9 cellular contexts compared by ENCODE assay signal in the genomic region with DNA sequence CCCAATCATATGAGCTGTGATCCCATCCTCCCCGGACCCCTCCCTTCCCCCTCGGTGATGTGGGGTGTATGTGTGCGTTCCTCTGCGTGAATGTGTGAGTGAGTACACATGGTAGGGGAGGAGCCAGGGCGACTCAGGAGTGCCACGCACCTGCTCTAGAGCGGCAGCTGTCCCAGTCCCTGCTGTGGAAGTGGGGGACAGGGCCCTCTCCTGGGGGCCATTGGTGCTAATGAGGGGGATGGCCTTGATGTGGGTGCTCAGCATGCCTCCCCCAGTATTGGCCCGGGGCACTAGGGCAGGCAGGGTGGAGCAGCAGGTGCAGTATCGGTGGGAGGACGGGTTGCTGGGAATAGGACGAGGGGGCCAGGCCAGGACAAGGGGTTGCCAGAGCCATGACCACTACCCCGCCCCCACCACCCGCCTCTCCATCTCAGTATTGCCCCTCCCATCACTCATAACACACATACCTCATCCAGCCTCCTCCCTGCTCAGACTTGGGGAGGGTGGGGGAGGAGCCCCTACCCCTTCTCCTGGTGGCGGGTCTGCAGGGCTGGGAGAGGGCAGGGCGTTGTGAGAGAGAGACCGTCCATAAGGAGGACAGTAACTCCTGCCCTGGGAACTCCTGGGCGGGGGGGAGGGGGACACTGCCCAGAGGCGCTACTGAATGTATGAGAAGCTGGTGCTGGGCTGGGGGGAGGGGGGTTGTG. TPM values are rescaled to one million over a fixed set of nuclear protein-coding genes. Genes with fewer than 3 reads are reported as not detected.
A peak's percentile ranks its signal among the peaks of the same experiment; 100 is the strongest.
DNase-seq lines count a peak whose midpoint lies in the region; ATAC-seq, FAIRE-seq and TF ChIP-seq lines count a peak whose summit lies in the region.
"Had no signal": no experiment of that assay in that cellular context is flagged by ENCODE, and none has a peak within 500 bp of the region (broad histone marks: within the 10 kb centered on the region; RNA-seq: fewer than 3 reads in every experiment).

No MANE protein-coding gene starts in this region.

- H3K27me3 ChIP-seq in left ventricle myocardium inferior (ENCODE audit: low read depth), result no peaks in the 10 kb centered on the region
- H3K27me3 ChIP-seq in small intestine (ENCODE audit: control insufficient read depth in 2 of 2, insufficient read depth in 2 of 2, low read length in 2 of 2), result no peaks in the 10 kb centered on the region

- FAIRE-seq in small intestine (lab: Jason Lieb, UNC), result no peak
- FAIRE-seq: H54 had no signal

- H3K27ac ChIP-seq in left ventricle myocardium inferior (replicated peaks), result peak overlapping the region; percentile 100
- H3K27ac ChIP-seq in small intestine (ENCODE audit: low read depth in 1 of 2, low read length in 1 of 2), result peak overlapping the region in 1 of 2 donors; percentile 18

- 44 to 58% (median 53%) methylated on average over 16 to 18 of the region's 18 CpGs for WGBS in small intestine, 3 donors

- intact Hi-C loops in left ventricle myocardium inferior (cut with micrococcal nuclease), result no loop called here
- intact Hi-C loops in sciatic nerve (cut with DNase I), result no loop called here

- H3K4me3 ChIP-seq in left ventricle myocardium inferior, result no peak overlapping the region
- H3K4me3 ChIP-seq in small intestine (ENCODE audit: low read depth in 1 of 2, low read length in 2 of 2), result no peak overlapping the region

- H3K4me1 ChIP-seq in left ventricle myocardium inferior (peaks cover 80% of the 10 kb centered on the region), small intestine (ENCODE audit: control insufficient read depth in 2 of 2, insufficient read depth in 1 of 2, low read depth in 1 of 2, low read length in 1 of 2) (peaks cover 2% of the 10 kb centered on the region in 2 donors)

- peak; percentile 67 for DNase-seq in DMS 273 treated with DMSO at 0.1 percent for 48 hours (lab: John Stamatoyannopoulos, UW)
- DNase-seq in NCI-H510A treated with DMSO at 0.1 percent for 48 hours (lab: John Stamatoyannopoulos, UW), result peak; percentile 56
- no peak for DNase-seq in left ventricle myocardium inferior
- no peak for DNase-seq in sciatic nerve (ENCODE audit: low spot score)
- DNase-seq in amniotic stem cell (lab: John Stamatoyannopoulos, UW), result no peak
- no peak for DNase-seq in small intestine
- DNase-seq in HuH-7 (ENCODE audit: low spot score), result no peak

- TF ChIP-seq CTCF in left ventricle myocardium inferior (IDR thresholded peaks at IDR 0.05; ENCODE audit: borderline replicate concordance), result no peak

- H3K36me3 ChIP-seq in left ventricle myocardium inferior (peaks cover 77% of the 10 kb centered on the region), small intestine (ENCODE audit: control insufficient read depth in 2 of 2, insufficient read depth in 2 of 2, low read length in 2 of 2) (peaks cover 12 to 29% of the 10 kb centered on the region in 2 donors)

- H3K9me3 ChIP-seq in left ventricle myocardium inferior (replicated peaks) (no peaks in the 10 kb centered on the region), small intestine (ENCODE audit: control insufficient read depth, low read depth) (no peaks in the 10 kb centered on the region)

- ATAC-seq in sciatic nerve (peak; percentile 20), HG02970 (IDR thresholded peaks at IDR 0.05; ENCODE audit: low FRiP score, unreplicated experiment) (no peak)

RNA-seq across cellular contexts. Expression of a gene that starts 8.5 kb away (rescaled TPM):
- 19.1 TPM for total RNA-seq in left ventricle myocardium inferior
- 69.8 TPM for total RNA-seq in sciatic nerve
- 10 to 100 TPM in 2 of 3 donors, 1 to 10 TPM in 1; 8.5 to 25.1 (median 15.7) TPM for polyA plus RNA-seq in small intestine

RNA-seq across cellular contexts. Expression of a gene that starts 29.1 kb away (rescaled TPM):
- total RNA-seq in left ventricle myocardium inferior, result 78.3 TPM
- total RNA-seq in sciatic nerve, result 72.0 TPM
- 10 to 100 TPM; 22.4 to 50.7 (median 36.0) TPM for polyA plus RNA-seq in small intestine

RNA-seq across cellular contexts. Expression of a gene that starts 29.9 kb away (rescaled TPM):
- total RNA-seq in left ventricle myocardium inferior (39.8 TPM), sciatic nerve (108 TPM)
- polyA plus RNA-seq in small intestine, result 10 to 100 TPM; 53.1 to 81.6 (median 57.0) TPM

RNA-seq across cellular contexts. Expression of a gene that starts 37.6 kb away (rescaled TPM):
- total RNA-seq in left ventricle myocardium inferior, result 58.2 TPM
- 74.7 TPM for total RNA-seq in sciatic nerve
- polyA plus RNA-seq in small intestine, result 10 to 100 TPM; 43.0 to 64.6 (median 49.6) TPM

RNA-seq across cellular contexts. Expression of a gene that starts 48.5 kb away (rescaled TPM):
- total RNA-seq in left ventricle myocardium inferior (44.0 TPM), sciatic nerve (135 TPM)
- 10 to 100 TPM; 24.2 to 36.9 (median 28.6) TPM for polyA plus RNA-seq in small intestine

Comparison
In these comparisons a context has a peak if more than half of its experiments do, and no peak if none do; other contexts are left out.
1. DNase-seq: peak in DMS 273 treated with DMSO at 0.1 percent for 48 hours (single experiment) and NCI-H510A treated with DMSO at 0.1 percent for 48 hours (single experiment); none in left ventricle myocardium inferior (single experiment), sciatic nerve (single experiment), amniotic stem cell (single experiment), small intestine (single experiment) and HuH-7 (single experiment).